In the genomic region with DNA sequence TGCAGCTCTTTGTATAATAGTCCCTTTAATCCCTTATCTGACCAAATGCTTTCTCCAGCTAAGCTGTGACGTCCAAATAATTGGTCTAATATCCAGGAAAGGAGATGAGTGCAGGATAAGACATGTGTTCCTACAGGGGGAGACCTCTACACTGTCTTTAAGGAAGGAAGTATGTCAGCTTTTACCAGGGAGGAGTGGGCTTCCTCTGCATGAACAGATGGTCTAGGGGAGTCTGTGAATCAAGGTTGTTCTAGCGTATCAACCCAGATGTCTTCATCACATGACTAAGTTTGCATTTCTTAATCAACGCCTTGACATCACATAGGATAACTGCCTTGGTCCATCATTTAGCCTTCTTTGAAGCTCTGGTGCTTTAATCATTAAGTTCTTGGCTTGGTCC, we compare ENCODE assay signal across 21 cellular contexts.
DNase-seq lines count a peak whose midpoint lies in the region; FAIRE-seq and TF ChIP-seq lines count a peak whose summit lies in the region.
"Had no signal": no experiment of that assay in that cellular context is flagged by ENCODE, and none has a peak within 500 bp of the region (broad histone marks: within the 10 kb centered on the region; RNA-seq: fewer than 3 reads in every experiment).

No MANE protein-coding gene starts in this region.

- no peaks in the 10 kb centered on the region for H3F3A ChIP-seq in SU-DHL-6 (ENCODE audit: insufficient read depth)

- no peaks in the 10 kb centered on the region for H3K27me3 Mint-ChIP-seq in immature natural killer cell (ENCODE audit: low read depth in 3 of 3)
- H3K27me3 Mint-ChIP-seq: CD4-positive, alpha-beta T cell had no signal

- H3K4me1 Mint-ChIP-seq in immature natural killer cell, result no peaks in the 10 kb centered on the region
- H3K4me1 Mint-ChIP-seq: H9 had no signal

- peak; percentile 27 for DNase-seq in NCI-H2171 treated with DMSO at 0.1 percent for 48 hours (lab: John Stamatoyannopoulos, UW)
- no peak for DNase-seq in NCI-H2171 (lab: John Stamatoyannopoulos, UW)
- peak; percentile 87 to 95 for DNase-seq in NCI-H524 (lab: John Stamatoyannopoulos, UW)
- no peak for DNase-seq in small intestine
- no peak for DNase-seq in immature natural killer cell
- DNase-seq in NK-92 (lab: John Stamatoyannopoulos, UW; ENCODE audit: unreplicated experiment), result no peak
- DNase-seq: 8988T; AML-193; C1 segment of cervical spinal cord; Calu3; CD4-positive, alpha-beta T cell; DMS153; DMS79 treated with DMSO at 0.1 percent for 48 hours; EL; GOT3; H9 had no signal

- no peak overlapping the region for H3K4me2 ChIP-seq in SU-DHL-6 (ENCODE audit: low read depth, low read length, poor library complexity, severe bottlenecking)

- TF ChIP-seq CTCF in SU-DHL-6 (IDR thresholded peaks at IDR 0.05; ENCODE audit: insufficient read depth, low read length, poor library complexity, severe bottlenecking), result no peak

- no peak for FAIRE-seq in small intestine (lab: Jason Lieb, UNC)
- FAIRE-seq: G401.6, GM12891, HepG2, HTR-8/SVneo had no signal

- H3K9me3 ChIP-seq in SU-DHL-6 (ENCODE audit: insufficient read depth, low read length), result no peaks in the 10 kb centered on the region
- no peaks in the 10 kb centered on the region for H3K9me3 ChIP-seq in small intestine (ENCODE audit: control insufficient read depth, low read depth)

- H3K27me3 ChIP-seq in SU-DHL-6 (ENCODE audit: low read length), result no peaks in the 10 kb centered on the region
- no peaks in the 10 kb centered on the region for H3K27me3 ChIP-seq in small intestine (ENCODE audit: control insufficient read depth in 2 of 2, insufficient read depth in 2 of 2, low read length in 2 of 2)

- 63 to 78% (median 72%) methylated on average over 3 of the region's 3 CpGs for WGBS in small intestine, 3 donors

- H2AFZ ChIP-seq in SU-DHL-6 (ENCODE audit: low read depth, low read length, severe bottlenecking), result peak overlapping the region; percentile 35

- no peak overlapping the region for H3K27ac Mint-ChIP-seq in immature natural killer cell
- H3K27ac Mint-ChIP-seq: CD4-positive, alpha-beta T cell; H9 had no signal

- peaks cover 8 to 20% (median 11%) of the 10 kb centered on the region in 6 donors for H3K9me3 Mint-ChIP-seq in immature natural killer cell

- H3K4me1 ChIP-seq in small intestine (ENCODE audit: control insufficient read depth in 2 of 2, insufficient read depth in 1 of 2, low read depth in 1 of 2, low read length in 1 of 2), result no peaks in the 10 kb centered on the region

- no peak overlapping the region for H3K4me3 Mint-ChIP-seq in immature natural killer cell
- H3K4me3 Mint-ChIP-seq: CD4-positive, alpha-beta T cell; H9 had no signal

- H3K27ac ChIP-seq in SU-DHL-6 (ENCODE audit: low read depth, low read length) (no peak overlapping the region), small intestine (ENCODE audit: low read depth in 1 of 2, low read length in 1 of 2) (no peak overlapping the region)

- no peak overlapping the region for H3K4me3 ChIP-seq in SU-DHL-6 (ENCODE audit: insufficient read depth, low read length, poor library complexity, severe bottlenecking)
- H3K4me3 ChIP-seq in small intestine (ENCODE audit: low read depth in 1 of 2, low read length in 2 of 2), result no peak overlapping the region

- H3K9me2 ChIP-seq in SU-DHL-6 (replicated peaks; ENCODE audit: insufficient read depth, low read length), result no peaks in the 10 kb centered on the region

- no peak overlapping the region for H3K9ac ChIP-seq in SU-DHL-6 (ENCODE audit: low read length)

- H3K36me3 ChIP-seq in SU-DHL-6 (ENCODE audit: low read length) (no peaks in the 10 kb centered on the region), small intestine (ENCODE audit: control insufficient read depth in 2 of 2, insufficient read depth in 2 of 2, low read length in 2 of 2) (no peaks in the 10 kb centered on the region)

- no peaks in the 10 kb centered on the region for H4K20me1 ChIP-seq in SU-DHL-6 (ENCODE audit: low read depth, low read length)

- no peaks in the 10 kb centered on the region for H3K36me3 Mint-ChIP-seq in immature natural killer cell

- no peaks in the 10 kb centered on the region for H3K79me2 ChIP-seq in SU-DHL-6 (ENCODE audit: insufficient read depth, low read length)

Comparison
In these comparisons a context has a peak if more than half of its experiments do, and no peak if none do; other contexts are left out.
1. DNase-seq: peak in NCI-H2171 treated with DMSO at 0.1 percent for 48 hours (single experiment) and NCI-H524 (2 of 2); none in NCI-H2171 (single experiment), small intestine (single experiment), immature natural killer cell (0 of 3) and NK-92 (single experiment).